Comparison of ENCODE assay signal across 28 cellular contexts in genomic region chr22:47036936-47037485, GRCh38.
"Had no signal": no experiment of that assay in that cellular context is flagged by ENCODE, and none has a peak within 500 bp of the region (broad histone marks: within the 10 kb centered on the region; RNA-seq: fewer than 3 reads in every experiment).

No MANE protein-coding gene starts in this region.

- H3K4me3 ChIP-seq: MG63 had no signal

- H3K9me3 Mint-ChIP-seq: activated CD4-positive, alpha-beta memory T cell treated with anti-CD3 and anti-CD28 coated beads, Interleukin-2, amount 10 ng/mL, durations not matched to agents 7 days and 5 days; activated naive CD4-positive, alpha-beta T cell treated with anti-CD3 and anti-CD28 coated beads for 36 hours; activated T-helper 17 cell treated with anti-CD3 and anti-CD28 coated beads, Interleukin-2, amount 50 U/mL, for 72 hours had no signal

- FAIRE-seq: TTC549 had no signal

- H3K4me3 Mint-ChIP-seq: activated CD4-positive, alpha-beta memory T cell treated with anti-CD3 and anti-CD28 coated beads, Interleukin-2, amount 10 ng/mL, durations not matched to agents 7 days and 5 days; activated naive CD4-positive, alpha-beta T cell treated with anti-CD3 and anti-CD28 coated beads for 36 hours; activated naive CD8-positive, alpha-beta T cell; activated T-helper 17 cell treated with anti-CD3 and anti-CD28 coated beads, Interleukin-2, amount 50 U/mL, for 72 hours had no signal

- H3K4me1 Mint-ChIP-seq: activated CD4-positive, alpha-beta memory T cell treated with anti-CD3 and anti-CD28 coated beads, Interleukin-2, amount 10 ng/mL, durations not matched to agents 7 days and 5 days had no signal

- H3K36me3 ChIP-seq: brain microvascular endothelial cell, MG63 had no signal

- H3K27me3 Mint-ChIP-seq: activated CD4-positive, alpha-beta memory T cell treated with anti-CD3 and anti-CD28 coated beads, Interleukin-2, amount 10 ng/mL, durations not matched to agents 7 days and 5 days; activated naive CD8-positive, alpha-beta T cell; activated T-helper 17 cell treated with anti-CD3 and anti-CD28 coated beads, Interleukin-2, amount 50 U/mL, for 72 hours had no signal

- DNase-seq: activated CD4-positive, alpha-beta memory T cell treated with anti-CD3 and anti-CD28 coated beads, Interleukin-2, amount 10 ng/mL, durations not matched to agents 7 days and 5 days; activated CD4-positive, alpha-beta T cell treated with anti-CD3 and anti-CD28 coated beads, Interleukin-2, amount 50 U/mL, for 1 hour; activated CD4-positive, CD25-positive, alpha-beta regulatory T cell; activated gamma-delta T cell; activated naive CD4-positive, alpha-beta T cell treated with anti-CD3 and anti-CD28 coated beads for 36 hours; activated T-cell treated with anti-CD3 and anti-CD28 coated beads for 4 hours; activated T-cell treated with anti-CD3 and anti-CD28 coated beads, Interleukin-2, amount 50 U/mL, for 48 hours; amygdala; brain microvascular endothelial cell; MG63; MV-4-11; NCI-H1092 treated with DMSO at 0.1 percent for 48 hours; NCI-H1436; NCI-H1694 treated with DMSO at 0.1 percent for 48 hours; NCI-H2029 treated with DMSO at 0.1 percent for 48 hours; NCI-H345; NCI-H510A; NCI-H526 treated with DMSO at 0.1 percent for 48 hours; NCI-H82; NK-92 treated with Interleukin-12 subunit alpha and Interleukin-12 subunit beta, amount 100 ng/mL, for 24 hours; OCI-M1; SIG-M5; T-helper 2 cell; T1000 had no signal

- H3K27ac Mint-ChIP-seq: activated CD4-positive, alpha-beta memory T cell treated with anti-CD3 and anti-CD28 coated beads, Interleukin-2, amount 10 ng/mL, durations not matched to agents 7 days and 5 days; activated naive CD4-positive, alpha-beta T cell treated with anti-CD3 and anti-CD28 coated beads for 36 hours; activated naive CD8-positive, alpha-beta T cell had no signal

- H3K27me3 ChIP-seq: brain microvascular endothelial cell, MG63 had no signal

- ATAC-seq: activated T-helper 17 cell treated with anti-CD3 and anti-CD28 coated beads, Interleukin-2, amount 50 U/mL, for 72 hours; Panc1 had no signal

- H3K27ac ChIP-seq: brain microvascular endothelial cell had no signal

- H3K9me3 ChIP-seq: MG63 had no signal
